Comparison of ENCODE assay signal across 12 cellular contexts in the genomic region with DNA sequence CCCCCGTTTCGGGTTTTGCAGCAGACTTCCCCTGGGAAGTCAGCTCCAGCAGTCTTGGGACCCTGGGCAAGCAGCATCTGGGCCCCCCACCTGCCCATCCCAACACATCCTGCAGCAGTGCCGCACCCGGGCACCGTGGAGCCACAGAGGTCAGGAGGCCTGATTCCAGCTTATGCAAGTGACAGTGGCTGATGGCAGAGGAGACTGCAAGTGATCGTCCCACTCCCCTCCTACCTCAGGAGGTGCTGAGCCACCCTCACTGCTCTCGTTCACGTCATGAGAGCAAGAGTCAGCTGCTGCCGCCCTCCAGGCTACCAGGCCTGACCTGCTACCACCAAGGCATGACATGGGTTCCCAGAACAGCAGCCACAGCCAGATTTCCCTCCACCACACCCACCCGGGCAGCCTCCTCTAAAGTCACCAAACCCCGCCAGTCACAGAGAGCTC. TPM values are rescaled to one million over a fixed set of nuclear protein-coding genes. Genes with fewer than 3 reads are reported as not detected.
DNase-seq lines count a peak whose midpoint lies in the region; ATAC-seq and TF ChIP-seq lines count a peak whose summit lies in the region.
"Had no signal": no experiment of that assay in that cellular context is flagged by ENCODE, and none has a peak within 500 bp of the region (broad histone marks: within the 10 kb centered on the region; RNA-seq: fewer than 3 reads in every experiment).

No MANE protein-coding gene starts in this region.

- H4K20me1 ChIP-seq in mammary epithelial cell (ENCODE audit: insufficient read depth, low read length): no peaks in the 10 kb centered on the region
- peaks cover 10% of the 10 kb centered on the region for H4K20me1 ChIP-seq in osteoblast (ENCODE audit: insufficient read depth, low read length)

- H3K4me1 ChIP-seq in mammary epithelial cell (ENCODE audit: insufficient read depth, low read length) (peaks cover 13% of the 10 kb centered on the region), osteoblast (ENCODE audit: insufficient read depth, low read length) (peaks cover 19% of the 10 kb centered on the region)
- H3K4me1 ChIP-seq: BLaER1 had no signal

- H3K9ac ChIP-seq in mammary epithelial cell (ENCODE audit: insufficient read depth, low read length): no peak overlapping the region
- H3K9ac ChIP-seq: BLaER1 had no signal

- no TSS peak for BruUV-seq in mammary epithelial cell (replicated peaks; lab: Mats Ljungman, UMichigan)

- dilution Hi-C loops in mammary epithelial cell (cut with HindIII; ENCODE audit: low sequenced_read_pairs): no loop called here

- no peak overlapping the region for H3K4me3 ChIP-seq in AG04450 (ENCODE audit: low read depth, low read length)
- no peak overlapping the region for H3K4me3 ChIP-seq in mammary epithelial cell (replicated peaks in 1 of 3; ENCODE audit: insufficient read depth in 1 of 3, low read depth in 2 of 3, low read length in 3 of 3)
- no peak overlapping the region for H3K4me3 ChIP-seq in osteoblast (ENCODE audit: insufficient read depth, low read length)
- H3K4me3 ChIP-seq: BLaER1, left lung had no signal

- H3K79me2 ChIP-seq in mammary epithelial cell (ENCODE audit: insufficient read depth, low read length) (peaks cover 70% of the 10 kb centered on the region), osteoblast (ENCODE audit: insufficient read depth, low read length) (peaks cover 81% of the 10 kb centered on the region)

- DNase-seq in AG04450 (ENCODE audit: low read depth, low spot score): no peak
- DNase-seq in mammary epithelial cell: no peak
- DNase-seq in osteoblast (ENCODE audit: insufficient read length, low spot score, missing footprints): peak; percentile 72
- DNase-seq in glomerular visceral epithelial cell (ENCODE audit: extremely low spot score): no peak
- no peak for DNase-seq in foreskin melanocyte
- DNase-seq: anterior cingulate cortex, left lung, NCI-H1092 had no signal

- intact Hi-C loops in mammary epithelial cell (cut with micrococcal nuclease): loop anchor here (2.0 kb wide), 1 partner anchor 18 kb away; the partner anchor contains the start of gene COX7A2L

- in situ Hi-C loops in mammary epithelial cell (cut with MboI; ENCODE audit: low sequenced_read_pairs in 2 of 2): loop anchor here in 1 of 2 donors (25.0 kb wide), 1 partner anchor 231 kb away; no protein-coding TSS in a partner anchor

- 100% methylated on average over 2 of the region's 11 CpGs for WGBS in mammary epithelial cell (ENCODE audit: low coverage, missing lambda C conversion rate)

- no peak overlapping the region for H2AFZ ChIP-seq in mammary epithelial cell (ENCODE audit: low read depth, low read length)
- no peak overlapping the region for H2AFZ ChIP-seq in osteoblast (ENCODE audit: low read length)

- POLR2A ChIA-PET in AG04450 (lab: Yijun Ruan, JAX): interaction anchor here (1.2 kb wide), 1 partner anchor 10 kb away, joined by 3 read pairs; no protein-coding TSS in a partner anchor

- no peak for TF ChIP-seq CTCF in AG04450 (IDR thresholded peaks at IDR 0.05; ENCODE audit: low read depth, low read length)
- TF ChIP-seq CTCF in mammary epithelial cell (conservative IDR thresholded peaks at IDR 0.05 in 1 of 2, IDR thresholded peaks at IDR 0.05 in 1 of 2; ENCODE audit: extremely low read depth in 1 of 2, insufficient read depth in 1 of 2, low read depth in 1 of 2, low read length in 2 of 2): no peak
- no peak for TF ChIP-seq CTCF in osteoblast (IDR thresholded peaks at IDR 0.05; ENCODE audit: extremely low read depth, low read depth, low read length)

- CTCF ChIA-PET in AG04450 (lab: Charles Lee): interaction anchor here (1.2 to 1.5 kb wide), 2 partner anchors 14 to 247 kb away, joined by 4 to 7 read pairs; no protein-coding TSS in a partner anchor
- CTCF ChIA-PET in mammary epithelial cell (lab: Charles Lee; ENCODE audit: low non-redundant PET): interaction anchor here (0.7 kb wide), 1 partner anchor 142 kb away, joined by 3 read pairs; no protein-coding TSS in a partner anchor

- H3K4me2 ChIP-seq in mammary epithelial cell (ENCODE audit: insufficient read depth, low read depth, low read length): peak overlapping the region; percentile 33
- peak overlapping the region; percentile 35 for H3K4me2 ChIP-seq in osteoblast (ENCODE audit: insufficient read depth, low read length)
- H3K4me2 ChIP-seq: BLaER1 had no signal

- H3K36me3 ChIP-seq in mammary epithelial cell (ENCODE audit: insufficient read depth, low read length) (peaks cover 6% of the 10 kb centered on the region), osteoblast (ENCODE audit: insufficient read depth, low read length) (peaks cover 10% of the 10 kb centered on the region)

- H3K27ac ChIP-seq in AG04450 (ENCODE audit: low read depth, low read length) (peak overlapping the region; percentile 83), mammary epithelial cell (ENCODE audit: insufficient read depth, low read depth, low read length) (peak overlapping the region; percentile 3), osteoblast (ENCODE audit: low read depth, low read length) (peak overlapping the region; percentile 88)
- H3K27ac ChIP-seq: BLaER1 had no signal

- H3K27me3 ChIP-seq in AG04450 (ENCODE audit: control insufficient read depth, insufficient read depth, low read length): no peaks in the 10 kb centered on the region
- H3K27me3 ChIP-seq in mammary epithelial cell (ENCODE audit: insufficient read depth, low read length): no peaks in the 10 kb centered on the region
- no peaks in the 10 kb centered on the region for H3K27me3 ChIP-seq in osteoblast (ENCODE audit: insufficient read depth, low read length)
- H3K27me3 ChIP-seq: BLaER1, left lung had no signal

- ATAC-seq in HG02678 (IDR thresholded peaks at IDR 0.05; ENCODE audit: unreplicated experiment) (peak; percentile 5), GM21723 (IDR thresholded peaks at IDR 0.05; ENCODE audit: unreplicated experiment) (no peak), HG02884 (IDR thresholded peaks at IDR 0.05; ENCODE audit: unreplicated experiment) (no peak)

- H3K9me3 ChIP-seq in AG04450 (ENCODE audit: control insufficient read depth, insufficient read depth, low read length) (peaks cover 14% of the 10 kb centered on the region; the same call in 1 of the 2 replicates), mammary epithelial cell (replicated peaks; ENCODE audit: insufficient read depth, low read length) (no peaks in the 10 kb centered on the region), osteoblast (ENCODE audit: low read depth, low read length) (no peaks in the 10 kb centered on the region)
- H3K9me3 ChIP-seq: BLaER1, left lung had no signal

RNA-seq across cellular contexts. Expression of gene COX7A2L, which starts 18.2 kb away (rescaled TPM):
- polyA plus RNA-seq in AG04450 (2011; rRNA removed): 204 and 245 TPM in 2 replicates
- 79.1 and 85.7 TPM in 2 replicates for polyA minus RNA-seq in AG04450 (2011; rRNA and poly(A)+ RNA removed)
- 100 to 1,000 TPM; 129 to 238 TPM for total RNA-seq in mammary epithelial cell
- 102 TPM for polyA plus RNA-seq in mammary epithelial cell
- 109 TPM for polyA minus RNA-seq in mammary epithelial cell
- total RNA-seq in osteoblast: 215 and 237 TPM in 2 replicates

Comparison
In these comparisons a context has a peak if more than half of its experiments do, and no peak if none do; other contexts are left out.
1. H3K27ac ChIP-seq: peak in every context shown above with its lines; median percentile 88 in osteoblast; 83 in AG04450; 3 in mammary epithelial cell.